1 cellular context compared by ENCODE assay signal in genomic region chr3:33634262-33634661, GRCh38.
TF ChIP-seq lines count a peak whose summit lies in the region.

No MANE protein-coding gene starts in this region.

TF ChIP-seq in K562, 482 proteins besides CTCF, POLR2A, EP300 and RAD21 (continued from another document):
- TF ChIP-seq ZNF407 (IDR thresholded peaks at IDR 0.05; ENCODE audit: low read depth) (no peak), RBM34 (IDR thresholded peaks at IDR 0.05; ENCODE audit: borderline replicate concordance, insufficient read depth, low read length) (no peak), ZNF282 (CRISPR knock-in tag; IDR thresholded peaks at IDR 0.05) (no peak), PHTF2 (CRISPR knock-in tag; IDR thresholded peaks at IDR 0.05) (no peak), ZNF280B (CRISPR knock-in tag; IDR thresholded peaks at IDR 0.05) (no peak), CC2D1A (IDR thresholded peaks at IDR 0.05) (no peak), SNRNP70 (optimal IDR thresholded peaks at IDR 0.05; ENCODE audit: low read depth, low read length) (no peak)
TF ChIP-seq in K562: peak in this region for 3.
